In genomic region chr15:60966746-60967145, GRCh38 we compare ENCODE assay signal across 15 cellular contexts.
DNase-seq lines count a peak whose midpoint lies in the region; ATAC-seq, FAIRE-seq and TF ChIP-seq lines count a peak whose summit lies in the region.
"Had no signal": no experiment of that assay in that cellular context is flagged by ENCODE, and none has a peak within 500 bp of the region (broad histone marks: within the 10 kb centered on the region; RNA-seq: fewer than 3 reads in every experiment).

No MANE protein-coding gene starts in this region.

- no peak for FAIRE-seq in A549 (lab: Jason Lieb, UNC)
- no peak for FAIRE-seq in D721Med (lab: Jason Lieb, UNC)

- no peak for DNase-seq in A549 (ENCODE audit: low read depth in 1 of 2, low spot score in 1 of 2)
- DNase-seq in IMR-90 = no peak
- no peak for DNase-seq in brain microvascular endothelial cell
- no peak for DNase-seq in mesenchymal stem cell
- DNase-seq in NCI-H2081 (lab: John Stamatoyannopoulos, UW) = no peak
- DNase-seq in NCI-H1417 treated with DMSO at 0.1 percent for 48 hours (lab: John Stamatoyannopoulos, UW) = no peak
- no peak for DNase-seq in D721Med (ENCODE audit: insufficient read length, low spot score)
- DNase-seq in nephron progenitor cell = no peak
- DNase-seq: BE2C; CD4-positive, alpha-beta memory T cell; DMS53; GF-D8; H7 had no signal

- peaks cover 13% of the 10 kb centered on the region for H3K4me1 Mint-ChIP-seq in nephron progenitor cell
- H3K4me1 Mint-ChIP-seq: CD4-positive, alpha-beta memory T cell had no signal

- WGBS in A549 (ENCODE audit: missing lambda C conversion rate) = 4% methylated on average over 2 of the region's 2 CpGs
- no CpG with 5 or more reads among the region's 2 CpGs for WGBS in IMR-90 (ENCODE audit: extremely low coverage in 2 of 2, insufficient read length in 1 of 2), 2 experiments
- 81% methylated on average over 1 of the region's 2 CpGs for WGBS in mesenchymal stem cell

- no peak for TF ChIP-seq EP300 in A549 (IDR thresholded peaks at IDR 0.05)

- peak overlapping the region; percentile 67 for H2BK20ac ChIP-seq in IMR-90 (ENCODE audit: low read depth, low read length)

- no peaks in the 10 kb centered on the region for H3K27me3 ChIP-seq in IMR-90 (ENCODE audit: control insufficient read depth, insufficient read depth, low read length)
- H3K27me3 ChIP-seq in brain microvascular endothelial cell (replicated peaks) = no peaks in the 10 kb centered on the region
- no peaks in the 10 kb centered on the region for H3K27me3 ChIP-seq in mesenchymal stem cell (ENCODE audit: control insufficient read depth in 1 of 2, insufficient read depth in 1 of 2, low read length in 2 of 2)
- H3K27me3 ChIP-seq: BE2C had no signal

- no peak for TF ChIP-seq POLR2A in A549 (IDR thresholded peaks at IDR 0.05; ENCODE audit: low read length)
- TF ChIP-seq POLR2A in IMR-90 (IDR thresholded peaks at IDR 0.05; ENCODE audit: low read depth, low read length) = no peak

- H3K4ac ChIP-seq in IMR-90 (ENCODE audit: low read depth, low read length) (peak overlapping the region; percentile 68), mesenchymal stem cell (ENCODE audit: low read depth in 1 of 2, low read length in 2 of 2) (no peak overlapping the region)

- H4K5ac ChIP-seq in IMR-90 (ENCODE audit: low read depth, low read length) = peak overlapping the region; percentile 9; the same call in 1 of the 2 replicates

- intact Hi-C loops in IMR-90 (cut with micrococcal nuclease) = no loop called here

- H3K9me3 Mint-ChIP-seq in nephron progenitor cell = no peaks in the 10 kb centered on the region
- H3K9me3 Mint-ChIP-seq: CD4-positive, alpha-beta memory T cell; GM23338 had no signal

- H2AK9ac ChIP-seq in IMR-90 (replicated peaks; ENCODE audit: low read depth, low read length, poor library complexity) = no peak overlapping the region

- no peak overlapping the region for H3K23ac ChIP-seq in IMR-90 (ENCODE audit: low read depth, low read length)
- no peak overlapping the region for H3K23ac ChIP-seq in mesenchymal stem cell (ENCODE audit: low read length in 2 of 2)

- H3K14ac ChIP-seq in IMR-90 (replicated peaks; ENCODE audit: low read depth, low read length) = peak overlapping the region; percentile 89
- no peak overlapping the region for H3K14ac ChIP-seq in mesenchymal stem cell (ENCODE audit: low read length in 2 of 2)

- H3K4me1 ChIP-seq in A549 = no peaks in the 10 kb centered on the region
- H3K4me1 ChIP-seq in IMR-90 (ENCODE audit: control insufficient read depth, insufficient read depth, low read length) = peaks cover 18% of the 10 kb centered on the region
- peaks cover 4% of the 10 kb centered on the region for H3K4me1 ChIP-seq in mesenchymal stem cell (ENCODE audit: control insufficient read depth, insufficient read depth, low read depth, low read length)

- peak overlapping the region; percentile 78 for H4K91ac ChIP-seq in IMR-90 (ENCODE audit: insufficient read depth, low read depth, low read length)
- H4K91ac ChIP-seq in mesenchymal stem cell (ENCODE audit: low read length) = no peak overlapping the region

- H3K79me1 ChIP-seq in IMR-90 (ENCODE audit: low read depth in 1 of 2, low read length in 2 of 2) = peaks cover 0 to 9% of the 10 kb centered on the region in 2 experiments; a peak in 1 of 4 replicates
- H3K79me1 ChIP-seq in mesenchymal stem cell (replicated peaks; ENCODE audit: low read length, poor library complexity, severe bottlenecking) = no peaks in the 10 kb centered on the region

- H3K9me3 ChIP-seq in A549 (no peaks in the 10 kb centered on the region), IMR-90 (ENCODE audit: control insufficient read depth, insufficient read depth, low read length) (no peaks in the 10 kb centered on the region), mesenchymal stem cell (ENCODE audit: control insufficient read depth, low read length) (no peaks in the 10 kb centered on the region)
- H3K9me3 ChIP-seq: BE2C had no signal

- no peak for TF ChIP-seq CTCF in A549 (IDR thresholded peaks at IDR 0.05)
- no peak for TF ChIP-seq CTCF in IMR-90 (conservative IDR thresholded peaks at IDR 0.05; ENCODE audit: low read depth, low read length)
- TF ChIP-seq CTCF in brain microvascular endothelial cell (IDR thresholded peaks at IDR 0.05; ENCODE audit: low read depth, low read length, missing control alignments) = no peak
- TF ChIP-seq CTCF in D721Med (IDR thresholded peaks at IDR 0.05; ENCODE audit: insufficient read depth, missing control alignments) = no peak
- TF ChIP-seq CTCF in nephron progenitor cell (IDR thresholded peaks at IDR 0.05) = no peak

- H2BK12ac ChIP-seq in mesenchymal stem cell (ENCODE audit: low read length in 2 of 2) = no peak overlapping the region

- H2BK15ac ChIP-seq in IMR-90 (ENCODE audit: low read depth, low read length) = peak overlapping the region; percentile 76; the same call in 1 of the 3 replicates
- H2BK15ac ChIP-seq in mesenchymal stem cell (ENCODE audit: low read depth, poor library complexity, severe bottlenecking) = no peak overlapping the region

- H3K4me3 ChIP-seq in A549 (no peak overlapping the region), IMR-90 (ENCODE audit: insufficient read depth, low read depth, low read length) (no peak overlapping the region), brain microvascular endothelial cell (ENCODE audit: low read depth, low read length) (no peak overlapping the region), mesenchymal stem cell (ENCODE audit: insufficient read depth in 1 of 2, low read depth in 1 of 2, low read length in 2 of 2) (no peak overlapping the region)
- H3K4me3 ChIP-seq: GM23338 had no signal

- H3K27ac ChIP-seq in A549 (no peak overlapping the region), IMR-90 (ENCODE audit: insufficient read depth, low read length) (no peak overlapping the region), brain microvascular endothelial cell (peak overlapping the region; percentile 7), mesenchymal stem cell (ENCODE audit: low read length, poor library complexity, severe bottlenecking) (peak overlapping the region; percentile 26)
- H3K27ac ChIP-seq: C4-2B had no signal

- no peaks in the 10 kb centered on the region for H3K36me3 Mint-ChIP-seq in nephron progenitor cell (ENCODE audit: low read depth)
- H3K36me3 Mint-ChIP-seq: CD4-positive, alpha-beta memory T cell had no signal

- BruUV-seq in IMR-90 (replicated peaks; lab: Mats Ljungman, UMichigan) = no TSS peak

- H3K4me2 ChIP-seq in A549 (no peak overlapping the region), IMR-90 (ENCODE audit: low read depth, low read length) (no peak overlapping the region), mesenchymal stem cell (ENCODE audit: low read length, poor library complexity, severe bottlenecking) (no peak overlapping the region)
- H3K4me2 ChIP-seq: GM23338 had no signal

- H3K4me3 Mint-ChIP-seq in nephron progenitor cell = no peak overlapping the region
- H3K4me3 Mint-ChIP-seq: CD4-positive, alpha-beta memory T cell; GM23338 had no signal

- H3K27ac Mint-ChIP-seq in nephron progenitor cell = no peak overlapping the region
- H3K27ac Mint-ChIP-seq: CD4-positive, alpha-beta memory T cell; GM23338 had no signal

- dilution Hi-C loops in IMR-90 (cut with HindIII; ENCODE audit: low sequenced_read_pairs, unreplicated experiment) = no loop called here

- CTCF ChIA-PET in A549 (lab: Yijun Ruan, JAX) (no interaction called here), IMR-90 (lab: Yijun Ruan, JAX) (no interaction called here)

- peak overlapping the region; percentile 92 for H2BK5ac ChIP-seq in IMR-90 (ENCODE audit: low read depth, low read length, poor library complexity, severe bottlenecking)
- H2BK5ac ChIP-seq in mesenchymal stem cell (ENCODE audit: low read depth, low read length, poor library complexity, severe bottlenecking) = no peak overlapping the region

- H4K20me1 ChIP-seq in IMR-90 (ENCODE audit: insufficient read depth, low read length) = no peaks in the 10 kb centered on the region

- H2AK5ac ChIP-seq in IMR-90 (ENCODE audit: low read depth, low read length) = peak overlapping the region; percentile 6; the same call in 1 of the 2 replicates
- no peak overlapping the region for H2AK5ac ChIP-seq in mesenchymal stem cell (ENCODE audit: low read length, severe bottlenecking)

- H4K8ac ChIP-seq in IMR-90 (ENCODE audit: low read depth in 2 of 2, low read length in 2 of 2) (peak overlapping the region; percentile 10 to 77; a peak in 3 of 4 replicates), mesenchymal stem cell (ENCODE audit: low read length) (no peak overlapping the region)

- peaks cover 6% of the 10 kb centered on the region for H3K27me3 Mint-ChIP-seq in nephron progenitor cell (ENCODE audit: low read depth, poor library complexity)

- peak overlapping the region; percentile 30; the same call in 1 of the 2 replicates for H3K18ac ChIP-seq in IMR-90 (ENCODE audit: low read depth, low read length)
- no peak overlapping the region for H3K18ac ChIP-seq in mesenchymal stem cell (ENCODE audit: low read depth in 1 of 2, low read length in 2 of 2)

- H2BK120ac ChIP-seq in IMR-90 (ENCODE audit: low read depth, low read length) = peak overlapping the region; percentile 59
- H2BK120ac ChIP-seq in mesenchymal stem cell (ENCODE audit: low read depth, low read length) = no peak overlapping the region

- H3K56ac ChIP-seq in IMR-90 (ENCODE audit: extremely low read depth, insufficient read depth, low read length) = no peak overlapping the region; the same call in 1 of the 2 replicates

- H3K9ac ChIP-seq in IMR-90 (ENCODE audit: low read depth, low read length) (no peak overlapping the region), mesenchymal stem cell (ENCODE audit: low read length) (no peak overlapping the region)

- H3K36me3 ChIP-seq in IMR-90 (ENCODE audit: control insufficient read depth, insufficient read depth, low read length) (no peaks in the 10 kb centered on the region), brain microvascular endothelial cell (replicated peaks) (no peaks in the 10 kb centered on the region), mesenchymal stem cell (ENCODE audit: control insufficient read depth in 1 of 2, insufficient read depth in 2 of 2, low read depth in 1 of 2, low read length in 2 of 2) (no peaks in the 10 kb centered on the region)
- H3K36me3 ChIP-seq: BE2C had no signal

- in situ Hi-C loops in IMR-90 (cut with MboI; ENCODE audit: low sequenced_read_pairs) (no loop called here), brain microvascular endothelial cell (cut with HindIII; ENCODE audit: low pct_ligation_motif_present, low sequenced_read_pairs) (no loop called here)

- peaks cover 12% of the 10 kb centered on the region for H3K9me1 ChIP-seq in IMR-90 (ENCODE audit: insufficient read depth, low read length)

- H2AFZ ChIP-seq in IMR-90 (replicated peaks; ENCODE audit: low read length, poor library complexity) (no peak overlapping the region), mesenchymal stem cell (ENCODE audit: low read depth, low read length) (no peak overlapping the region)
- H2AFZ ChIP-seq: GM23338 had no signal

- TF ChIP-seq RAD21 in A549 (conservative IDR thresholded peaks at IDR 0.05 in 1 of 2, IDR thresholded peaks at IDR 0.05 in 1 of 2) (no peak), IMR-90 (IDR thresholded peaks at IDR 0.05; ENCODE audit: low read length) (no peak)

- POLR2A ChIA-PET in A549 (lab: Yijun Ruan, JAX) (no interaction called here), IMR-90 (lab: Charles Lee; ENCODE audit: unreplicated experiment) (no interaction called here)

- ATAC-seq in A549 (no peak), IMR-90 (ENCODE audit: low read depth) (no peak)
- ATAC-seq: GM23338 had no signal

TF ChIP-seq in A549, 52 proteins besides CTCF, POLR2A, EP300 and RAD21 (continues in another document):
- no peak for TF ChIP-seq HOXB13 (CRISPR knock-in tag; IDR thresholded peaks at IDR 0.05; ENCODE audit: low read depth)

Comparison
In these comparisons a context has a peak if more than half of its experiments do, and no peak if none do; other contexts are left out.
1. H3K27ac ChIP-seq: peak in brain microvascular endothelial cell (single experiment) and mesenchymal stem cell (single experiment); none in A549 (0 of 2) and IMR-90 (single experiment).